Comparison of ENCODE assay signal across 1 cellular context in genomic region chr9:98793031-98793430, GRCh38.
TF ChIP-seq lines count a peak whose summit lies in the region.

No MANE protein-coding gene starts in this region.

TF ChIP-seq in HCT116, 20 proteins besides CTCF, POLR2A, EP300 and RAD21 (continued from another document):
- TF ChIP-seq ATF3 (IDR thresholded peaks at IDR 0.05) (no peak), CEBPB (IDR thresholded peaks at IDR 0.05; ENCODE audit: low read depth) (no peak), JUND (IDR thresholded peaks at IDR 0.05) (no peak), YY1 (IDR thresholded peaks at IDR 0.05; ENCODE audit: extremely low read depth, insufficient replicate concordance, low read depth, low read length) (no peak)
